In the genomic region with DNA sequence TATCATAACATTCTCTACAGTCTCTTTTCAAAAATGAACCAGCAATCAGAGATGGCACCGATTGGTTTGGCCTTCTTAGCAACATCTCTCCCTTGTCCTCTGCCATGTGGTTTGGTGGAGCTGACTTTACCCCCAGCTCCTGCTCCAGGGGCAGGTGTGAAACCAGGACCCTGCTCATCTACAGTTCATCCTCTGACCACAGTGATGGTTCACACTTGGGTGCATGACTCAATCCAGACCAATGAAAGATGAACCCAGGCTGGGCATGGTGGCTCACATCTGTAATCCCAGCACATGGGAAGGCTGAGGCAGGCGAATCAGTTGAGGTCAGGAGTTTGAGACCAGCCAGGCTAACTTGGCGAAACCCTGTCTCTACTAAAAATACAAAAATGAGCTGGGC, we compare ENCODE assay signal across 22 cellular contexts. TPM values are rescaled to one million over a fixed set of nuclear protein-coding genes. Genes with fewer than 3 reads are reported as not detected.
"Had no signal": no experiment of that assay in that cellular context is flagged by ENCODE, and none has a peak within 500 bp of the region (broad histone marks: within the 10 kb centered on the region; RNA-seq: fewer than 3 reads in every experiment).

No MANE protein-coding gene starts in this region.

- DNase-seq: effector memory CD4-positive, alpha-beta T cell; gastrocnemius medialis; heart right ventricle; hypothalamus; islet precursor cell; mammary epithelial cell; naive thymus-derived CD4-positive, alpha-beta T cell; stimulated activated CD4-positive, alpha-beta T cell treated with anti-CD3 and anti-CD28 coated beads, Interleukin-2, amount 100 ng/mL, for 24 hours; stimulated activated CD4-positive, alpha-beta T cell treated with anti-CD3 and anti-CD28 coated beads, Interleukin-4, amount 100 ng/mL, for 4 hours; testis; upper lobe of right lung had no signal

- H3K9me3 Mint-ChIP-seq: stimulated activated naive CD8-positive, alpha-beta T cell treated with anti-CD3 and anti-CD28 coated beads, Interleukin-15, Interleukin-2, amounts not matched to agents 100 ng/mL and 50 ng/mL, for 24 hours had no signal

- H3K36me3 Mint-ChIP-seq: naive thymus-derived CD4-positive, alpha-beta T cell had no signal

- ATAC-seq: esophagus mucosa; gastrocnemius medialis; heart right ventricle; left lobe of liver; naive thymus-derived CD4-positive, alpha-beta T cell; sciatic nerve; upper lobe of right lung had no signal

- H3K27ac Mint-ChIP-seq: naive thymus-derived CD4-positive, alpha-beta T cell; stimulated activated naive CD8-positive, alpha-beta T cell treated with anti-CD3 and anti-CD28 coated beads, Interleukin-15, Interleukin-2, amounts not matched to agents 100 ng/mL and 50 ng/mL, for 24 hours had no signal

- H3K4me3 Mint-ChIP-seq: naive thymus-derived CD4-positive, alpha-beta T cell; stimulated activated naive CD8-positive, alpha-beta T cell treated with anti-CD3 and anti-CD28 coated beads, Interleukin-15, Interleukin-2, amounts not matched to agents 100 ng/mL and 50 ng/mL, for 24 hours had no signal

RNA-seq across cellular contexts. Expression of a gene that starts 33.6 kb away (rescaled TPM):
- total RNA-seq: fibroblast of lung, gastrocnemius medialis, left lobe of liver, mammary epithelial cell, osteoblast, pulmonary artery endothelial cell, testis, vagina had no signal

RNA-seq across cellular contexts. Expression of a gene that starts 43.6 kb away (rescaled TPM):
- total RNA-seq: esophagus mucosa, fibroblast of lung, gastrocnemius medialis, heart right ventricle, left lobe of liver, lower leg skin, mammary epithelial cell, osteoblast, pulmonary artery endothelial cell, skeletal muscle tissue, testis, tibial nerve, upper lobe of right lung, vagina had no signal

RNA-seq across cellular contexts. Expression of a gene that starts 56.2 kb away (rescaled TPM):
- total RNA-seq: esophagus mucosa, fibroblast of lung, gastrocnemius medialis, left lobe of liver, lower leg skin, mammary epithelial cell, osteoblast, pulmonary artery endothelial cell, skeletal muscle tissue, upper lobe of right lung, vagina had no signal
